ENCODE assay signal across 9 cellular contexts in the genomic region with DNA sequence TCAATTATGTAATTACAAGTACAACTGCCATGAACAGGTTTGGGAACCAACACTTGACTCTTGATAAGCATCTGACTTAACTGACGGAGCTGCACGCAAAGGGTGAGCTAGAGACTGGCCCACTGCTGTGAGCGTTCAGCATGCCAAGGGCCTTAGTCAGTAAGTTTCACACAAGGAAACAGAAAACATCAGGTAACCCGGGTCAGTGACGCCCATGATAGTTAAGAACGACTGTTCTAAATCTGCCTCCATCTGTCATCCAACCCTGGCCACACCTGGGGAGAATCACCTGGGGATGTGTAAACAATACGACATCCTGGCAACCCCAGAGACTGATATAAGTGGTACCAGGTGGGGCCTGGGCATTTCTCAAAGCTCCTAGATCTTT. TPM values are rescaled to one million over a fixed set of nuclear protein-coding genes. Genes with fewer than 3 reads are reported as not detected.
DNase-seq lines count a peak whose midpoint lies in the region; ATAC-seq, FAIRE-seq and TF ChIP-seq lines count a peak whose summit lies in the region.
"Had no signal": no experiment of that assay in that cellular context is flagged by ENCODE, and none has a peak within 500 bp of the region (broad histone marks: within the 10 kb centered on the region; RNA-seq: fewer than 3 reads in every experiment).

No MANE protein-coding gene starts in this region.

- DNase-seq in SW480 (ENCODE audit: low spot score) = peak; percentile 34
- DNase-seq in keratinocyte (ENCODE audit: low read depth, low spot score) = peak; percentile 92
- peak; percentile 85 for DNase-seq in stomach
- DNase-seq in midbrain (lab: John Stamatoyannopoulos, UW) = no peak

- TF ChIP-seq POLR2A in stomach (IDR thresholded peaks at IDR 0.05) = no peak

- peaks cover 16% of the 10 kb centered on the region for H3K4me1 ChIP-seq in HUES64 (ENCODE audit: insufficient read depth, low read length)
- H3K4me1 ChIP-seq in keratinocyte (ENCODE audit: control insufficient read depth, extremely low read depth, insufficient read depth, low read length) = peaks cover 45% of the 10 kb centered on the region
- peaks cover 46 to 67% (median 64%) of the 10 kb centered on the region in 4 donors for H3K4me1 ChIP-seq in stomach

- H3K27me3 ChIP-seq in HUES64 (ENCODE audit: insufficient read depth, low read length) = no peaks in the 10 kb centered on the region
- H3K27me3 ChIP-seq in keratinocyte (ENCODE audit: control insufficient read depth, extremely low read depth, insufficient read depth, low read length) = no peaks in the 10 kb centered on the region
- no peaks in the 10 kb centered on the region for H3K27me3 ChIP-seq in stomach

- dilution Hi-C loops in keratinocyte (cut with MboI; ENCODE audit: extremely low pct_ligation_motif_present, low sequenced_read_pairs) = no loop called here

- H3K9me1 ChIP-seq in keratinocyte (ENCODE audit: control insufficient read depth, extremely low read depth, insufficient read depth, low read length) = peaks cover 2% of the 10 kb centered on the region

- peaks cover 21% of the 10 kb centered on the region for H3K36me3 ChIP-seq in HUES64 (ENCODE audit: insufficient read depth, low read length)
- H3K36me3 ChIP-seq in keratinocyte (ENCODE audit: control insufficient read depth in 2 of 2, extremely low read depth in 1 of 2, insufficient read depth in 2 of 2, low read length in 2 of 2) = peaks cover 8 to 21% of the 10 kb centered on the region in 2 experiments
- H3K36me3 ChIP-seq in stomach = peaks cover 13 to 42% (median 40%) of the 10 kb centered on the region in 4 donors

- TF ChIP-seq CTCF in keratinocyte (optimal IDR thresholded peaks at IDR 0.05 in 1 of 3, IDR thresholded peaks at IDR 0.05 in 1 of 3, conservative IDR thresholded peaks at IDR 0.05 in 1 of 3; ENCODE audit: extremely low read depth in 1 of 3, insufficient read depth in 2 of 3, low read length in 3 of 3) (no peak), stomach (IDR thresholded peaks at IDR 0.05) (no peak)

- H3K4me2 ChIP-seq in keratinocyte (ENCODE audit: control insufficient read depth, extremely low read depth, insufficient read depth, low read depth, low read length) = peak overlapping the region; percentile 82

- H3K27ac ChIP-seq in HUES64 (ENCODE audit: low read depth, low read length) (peak overlapping the region; percentile 74), keratinocyte (ENCODE audit: control insufficient read depth, insufficient read depth, low read length) (peak overlapping the region; percentile 99), stomach (peak overlapping the region; percentile 88 to 96 (median 92))
- H3K27ac ChIP-seq: SK-N-MC had no signal

- H3K4me3 ChIP-seq in HUES64 (ENCODE audit: low read length) = no peak overlapping the region
- peak overlapping the region in 1 of 3 experiments; percentile 25 for H3K4me3 ChIP-seq in keratinocyte (ENCODE audit: control insufficient read depth in 2 of 3, extremely low read depth in 1 of 3, insufficient read depth in 2 of 3, low read depth in 1 of 3, low read length in 3 of 3)
- H3K4me3 ChIP-seq in stomach = no peak overlapping the region
- H3K4me3 ChIP-seq: SK-N-MC had no signal

- 71% methylated on average over 7 of the region's 7 CpGs for WGBS in HUES64
- 26 to 48% (median 42%) methylated on average over 7 of the region's 7 CpGs for WGBS in stomach, 5 donors

- no peak overlapping the region for H2AFZ ChIP-seq in keratinocyte (ENCODE audit: control insufficient read depth, low read length)

- peak; percentile 99 for FAIRE-seq in keratinocyte (lab: Jason Lieb, UNC)

- intact Hi-C loops in stomach (cut with DNase I; ENCODE audit: low total_unique reads) = no loop called here

- ATAC-seq in GM21423 (IDR thresholded peaks at IDR 0.05; ENCODE audit: unreplicated experiment) (no peak), GM18502 (IDR thresholded peaks at IDR 0.05; ENCODE audit: poor library complexity, unreplicated experiment) (no peak), HG02852 (IDR thresholded peaks at IDR 0.05; ENCODE audit: unreplicated experiment) (no peak)

- H3K9me3 ChIP-seq in HUES64 (ENCODE audit: insufficient read depth, low read depth, low read length) (no peaks in the 10 kb centered on the region), keratinocyte (ENCODE audit: control insufficient read depth, low read depth, low read length) (no peaks in the 10 kb centered on the region), stomach (no peaks in the 10 kb centered on the region)

- TF ChIP-seq EP300 in stomach (IDR thresholded peaks at IDR 0.05) = no peak

- H3K79me2 ChIP-seq in keratinocyte (ENCODE audit: control insufficient read depth, insufficient read depth, low read length) = no peaks in the 10 kb centered on the region

- H4K20me1 ChIP-seq in keratinocyte (ENCODE audit: control insufficient read depth, extremely low read depth, insufficient read depth, low read length) = no peaks in the 10 kb centered on the region

- H3K9ac ChIP-seq in HUES64 (ENCODE audit: low read depth, low read length) (no peak overlapping the region; the same call in 1 of the 2 replicates), keratinocyte (ENCODE audit: control insufficient read depth, extremely low read depth, insufficient read depth, low read length) (peak overlapping the region; percentile 85)

RNA-seq across cellular contexts. Expression of gene SMIM5, which starts 12.3 kb away (rescaled TPM):
- polyA plus RNA-seq in HUES64 (2013, experiment 1 of 2) = not detected
- not detected for polyA plus RNA-seq in HUES64 (2013, experiment 2 of 2)
- polyA plus RNA-seq in keratinocyte (0.15 to 0.59 TPM (median 0.24 TPM) in 3 replicates), stomach (10 to 100 TPM in 1 of 3 donors, 1 to 10 TPM in 2; 5.9 to 29.5 (median 10.0) TPM)
- 0.80 TPM for polyA plus RNA-seq in keratinocyte (2011; ENCODE audit: low read depth)
- 0.23 and 0.39 TPM in 2 replicates for polyA plus RNA-seq in keratinocyte (2011; cell fraction: cytosol; rRNA removed)
- 0.18 and 0.28 TPM in 2 replicates for polyA plus RNA-seq in keratinocyte (2011; cell fraction: nucleus; rRNA removed)
- 0.19 and 5.3 TPM in 2 replicates for polyA plus RNA-seq in keratinocyte (2012; ENCODE audit: low replicate concordance)
- 0.13 to 0.66 TPM (median 0.30 TPM) in 3 replicates for polyA minus RNA-seq in keratinocyte
- not detected for polyA minus RNA-seq in keratinocyte (2011; cell fraction: cytosol; rRNA and poly(A)+ RNA removed)
- polyA minus RNA-seq in keratinocyte (2011; cell fraction: nucleus; rRNA and poly(A)+ RNA removed) = 0.39 and 0.53 TPM in 2 replicates
- total RNA-seq in stomach = 10 to 100 TPM in 1 of 5 donors, 1 to 10 TPM in 1, under 1 TPM in 1, not detected in 2; 0.58 to 12.7 (median 3.6) TPM

RNA-seq across cellular contexts. Expression of gene RECQL5, which starts 21.5 kb away (rescaled TPM):
- polyA plus RNA-seq in HUES64 (2013, experiment 1 of 2) = 17.7 TPM
- polyA plus RNA-seq in HUES64 (2013, experiment 2 of 2) = 21.7 TPM
- polyA plus RNA-seq in keratinocyte = 11.9 to 15.8 TPM (median 12.9 TPM) in 3 replicates
- 5.9 TPM for polyA plus RNA-seq in keratinocyte (2011; ENCODE audit: low read depth)
- 5.3 and 5.5 TPM in 2 replicates for polyA plus RNA-seq in keratinocyte (2011; cell fraction: cytosol; rRNA removed)
- 80.9 and 96.7 TPM in 2 replicates for polyA plus RNA-seq in keratinocyte (2011; cell fraction: nucleus; rRNA removed)
- polyA plus RNA-seq in keratinocyte (2012; ENCODE audit: low replicate concordance) = 16.7 and 20.5 TPM in 2 replicates
- 31.0 to 53.1 TPM (median 38.4 TPM) in 3 replicates for polyA minus RNA-seq in keratinocyte
- 11.1 TPM for polyA minus RNA-seq in keratinocyte (2011; cell fraction: cytosol; rRNA and poly(A)+ RNA removed)
- 35.5 and 43.4 TPM in 2 replicates for polyA minus RNA-seq in keratinocyte (2011; cell fraction: nucleus; rRNA and poly(A)+ RNA removed)
- 100 to 1,000 TPM in 2 of 5 donors, 10 to 100 TPM in 3; 21.4 to 229 (median 46.7) TPM for total RNA-seq in stomach
- 10 to 100 TPM; 29.6 to 61.4 (median 50.8) TPM for polyA plus RNA-seq in stomach

RNA-seq across cellular contexts. Expression of gene SAP30BP, which starts 21.6 kb away (rescaled TPM):
- 66.7 TPM for polyA plus RNA-seq in HUES64 (2013, experiment 1 of 2)
- 66.8 TPM for polyA plus RNA-seq in HUES64 (2013, experiment 2 of 2)
- polyA plus RNA-seq in keratinocyte = 99.0 to 103 TPM (median 101 TPM) in 3 replicates
- polyA plus RNA-seq in keratinocyte (2011; ENCODE audit: low read depth) = 115 TPM
- polyA plus RNA-seq in keratinocyte (2011; cell fraction: cytosol; rRNA removed) = 97.8 and 111 TPM in 2 replicates
- polyA plus RNA-seq in keratinocyte (2011; cell fraction: nucleus; rRNA removed) = 174 and 189 TPM in 2 replicates
- 80.5 and 96.0 TPM in 2 replicates for polyA plus RNA-seq in keratinocyte (2012; ENCODE audit: low replicate concordance)
- polyA minus RNA-seq in keratinocyte = 44.9 to 68.4 TPM (median 58.9 TPM) in 3 replicates
- 52.4 TPM for polyA minus RNA-seq in keratinocyte (2011; cell fraction: cytosol; rRNA and poly(A)+ RNA removed)
- 43.7 and 56.2 TPM in 2 replicates for polyA minus RNA-seq in keratinocyte (2011; cell fraction: nucleus; rRNA and poly(A)+ RNA removed)
- total RNA-seq in stomach = 100 to 1,000 TPM in 2 of 5 donors, 10 to 100 TPM in 3; 24.6 to 154 (median 72.9) TPM
- 10 to 100 TPM; 59.0 to 82.5 (median 72.8) TPM for polyA plus RNA-seq in stomach

RNA-seq across cellular contexts. Expression of gene MYO15B, which starts 57.9 kb away (rescaled TPM):
- 2.6 TPM for polyA plus RNA-seq in HUES64 (2013, experiment 1 of 2)
- 8.7 TPM for polyA plus RNA-seq in HUES64 (2013, experiment 2 of 2)
- 0.01 to 0.35 TPM (median 0.14 TPM) in 3 replicates for polyA plus RNA-seq in keratinocyte
- 1.6 TPM for polyA plus RNA-seq in keratinocyte (2011; ENCODE audit: low read depth)
- not detected in 2 replicates for polyA plus RNA-seq in keratinocyte (2011; cell fraction: cytosol; rRNA removed)
- polyA plus RNA-seq in keratinocyte (2011; cell fraction: nucleus; rRNA removed) = 0.57 and 1.9 TPM in 2 replicates
- 0.44 and 1.9 TPM in 2 replicates for polyA plus RNA-seq in keratinocyte (2012; ENCODE audit: low replicate concordance)
- polyA minus RNA-seq in keratinocyte = 0.06 TPM in 1 of 3 replicates, not detected in the others
- polyA minus RNA-seq in keratinocyte (2011; cell fraction: cytosol; rRNA and poly(A)+ RNA removed) = not detected
- polyA minus RNA-seq in keratinocyte (2011; cell fraction: nucleus; rRNA and poly(A)+ RNA removed) = 1.4 TPM in 1 of 2 replicates, not detected in the other
- total RNA-seq in stomach = 100 to 1,000 TPM; 138 to 515 (median 186) TPM
- polyA plus RNA-seq in stomach = 10 to 100 TPM; 67.7 to 82.3 (median 68.5) TPM
